ENCODE assay signal across 18 cellular contexts in genomic region chr2:192327576-192327975, GRCh38.
"Had no signal": no experiment of that assay in that cellular context is flagged by ENCODE, and none has a peak within 500 bp of the region (broad histone marks: within the 10 kb centered on the region; RNA-seq: fewer than 3 reads in every experiment).

No MANE protein-coding gene starts in this region.

- H3K9me3 ChIP-seq: heart left ventricle, prostate gland had no signal

- ATAC-seq: activated naive CD8-positive, alpha-beta T cell treated with anti-CD3 and anti-CD28 coated beads, Interleukin-2, amount 50 U/mL, for 24 hours; activated T-helper 17 cell treated with anti-CD3 and anti-CD28 coated beads, Interleukin-2, amount 50 U/mL, for 72 hours; heart left ventricle; right cardiac atrium; stimulated activated naive CD8-positive, alpha-beta T cell treated with anti-CD3 and anti-CD28 coated beads, Interleukin-15, Interleukin-2, amounts not matched to agents 100 U/mL and 50 U/mL, for 24 hours had no signal

- H3K4me3 ChIP-seq: heart left ventricle, prostate gland, skin epidermis had no signal

- H3K27me3 ChIP-seq: heart left ventricle had no signal

- H3K36me3 ChIP-seq: heart left ventricle, prostate gland had no signal

- H3K27ac ChIP-seq: heart left ventricle, prostate gland, skin epidermis had no signal

- DNase-seq: activated CD4-positive, CD25-positive, alpha-beta regulatory T cell treated with anti-CD3 and anti-CD28 coated beads, Interleukin-2, amount 50 U/mL, for 72 hours; activated naive CD4-positive, alpha-beta T cell treated with Interleukin-2 at 50 U/mL for 16 hours; activated naive CD8-positive, alpha-beta T cell treated with anti-CD3 and anti-CD28 coated beads, Interleukin-2, amount 50 U/mL, for 24 hours; activated T-cell treated with anti-CD3 and anti-CD28 coated beads for 4 hours; aorta; effector CD8-positive, alpha-beta T cell; foreskin melanocyte; heart left ventricle; nephron progenitor cell; right cardiac atrium; stimulated activated CD4-positive, alpha-beta T cell treated with anti-CD3 and anti-CD28 coated beads, Interleukin-15, amount 100 ng/mL, for 24 hours; stimulated activated CD4-positive, alpha-beta T cell treated with anti-CD3 and anti-CD28 coated beads, Interleukin-4, amount 100 ng/mL, for 4 hours; stimulated activated CD8-positive, alpha-beta memory T cell treated with anti-CD3 and anti-CD28 coated beads, Interleukin-4, amount 100 ng/mL, for 48 hours; stimulated activated naive CD8-positive, alpha-beta T cell treated with anti-CD3 and anti-CD28 coated beads, Interleukin-15, Interleukin-2, amounts not matched to agents 100 U/mL and 50 U/mL, for 24 hours; trophoblast cell had no signal

- H3K4me1 ChIP-seq: heart left ventricle, prostate gland had no signal
